ENCODE assay signal across 8 cellular contexts in genomic region chr3:42229942-42230688, GRCh38. TPM values are rescaled to one million over a fixed set of nuclear protein-coding genes. Genes with fewer than 3 reads are reported as not detected.
A peak's percentile ranks its signal among the peaks of the same experiment; 100 is the strongest.
DNase-seq lines count a peak whose midpoint lies in the region; ATAC-seq and TF ChIP-seq lines count a peak whose summit lies in the region.

No MANE protein-coding gene starts in this region.

- DNase-seq in A673 (ENCODE audit: low spot score): peak; percentile 52
- peak; percentile 30 for DNase-seq in GM12865 (ENCODE audit: low read depth)
- DNase-seq in Panc1 (ENCODE audit: low read depth, low spot score): no peak
- DNase-seq in erythroblast (lab: John Stamatoyannopoulos, UW): peak; percentile 8 to 26
- DNase-seq in pons (ENCODE audit: low spot score): peak; percentile 53
- no peak for DNase-seq in T-cell

- BruUV-seq in A673 (replicated peaks; lab: Mats Ljungman, UMichigan) (no TSS peak), Panc1 (replicated peaks; lab: Mats Ljungman, UMichigan) (no TSS peak)

- TF ChIP-seq POLR2A in erythroblast (IDR thresholded peaks at IDR 0.05; ENCODE audit: low read length): no peak

- H3K4me3 ChIP-seq in A673 (ENCODE audit: low read depth, low read length, poor library complexity, severe bottlenecking) (no peak overlapping the region), GM12865 (ENCODE audit: low read depth, low read length) (no peak overlapping the region), Panc1 (ENCODE audit: low read depth in 2 of 2, low read length in 2 of 2) (peak overlapping the region in 1 of 2 experiments; percentile 20; a peak in 1 of 4 replicates)

- no peaks in the 10 kb centered on the region for H3K9me3 Mint-ChIP-seq in T-cell

- no peaks in the 10 kb centered on the region for H3K36me3 ChIP-seq in A673 (ENCODE audit: insufficient read depth, low read length, poor library complexity, severe bottlenecking)
- H3K36me3 ChIP-seq in Panc1 (ENCODE audit: control insufficient read depth, insufficient read depth, low read length): no peaks in the 10 kb centered on the region

- in situ Hi-C loops in Panc1 (cut with HindIII; ENCODE audit: low pct_unique_long_range_greater_than_20kb, low sequenced_read_pairs): no loop called here

- peaks cover 7% of the 10 kb centered on the region for H3K36me3 Mint-ChIP-seq in T-cell

- H3K4me1 Mint-ChIP-seq in T-cell: no peaks in the 10 kb centered on the region

- peaks cover 12% of the 10 kb centered on the region in 2 donors for H3K27me3 Mint-ChIP-seq in T-cell

- H3K27ac ChIP-seq in A673 (ENCODE audit: low read depth, low read length, poor library complexity, severe bottlenecking): no peak overlapping the region
- no peak overlapping the region for H3K27ac ChIP-seq in Panc1 (ENCODE audit: low read length)

- no peak overlapping the region for H3K27ac Mint-ChIP-seq in T-cell

- H3K9me3 ChIP-seq in A673 (ENCODE audit: low read depth, low read length, poor library complexity, severe bottlenecking) (no peaks in the 10 kb centered on the region), Panc1 (ENCODE audit: control insufficient read depth, insufficient read depth, low read depth, low read length) (no peaks in the 10 kb centered on the region)

- CTCF ChIA-PET in A673 (lab: Charles Lee): interaction anchor here (0.6 to 1.7 kb wide), 2 partner anchors 213 to 222 kb away, joined by 7 to 10 read pairs; no protein-coding TSS in a partner anchor
- CTCF ChIA-PET in Panc1 (lab: Charles Lee): interaction anchor here (0.6 to 1.5 kb wide), 6 partner anchors 104 to 930 kb away, joined by 3 to 13 read pairs (median 8); no protein-coding TSS in a partner anchor
- CTCF ChIA-PET in T-cell (lab: Charles Lee): no interaction called here

- no peak overlapping the region for H3K4me3 Mint-ChIP-seq in T-cell

- POLR2A ChIA-PET in A673 (lab: Charles Lee; ENCODE audit: low non-redundant PET) (no interaction called here), Panc1 (lab: Charles Lee) (no interaction called here), T-cell (lab: Charles Lee) (no interaction called here)

- peak; percentile 47 for TF ChIP-seq CTCF in A673 (conservative IDR thresholded peaks at IDR 0.05; ENCODE audit: low read depth, low read length)
- peak; percentile 35 for TF ChIP-seq CTCF in GM12865 (IDR thresholded peaks at IDR 0.05; ENCODE audit: insufficient read depth, low read depth, low read length, missing control alignments)
- peak; percentile 71 for TF ChIP-seq CTCF in Panc1 (IDR thresholded peaks at IDR 0.05)

- H3K4me1 ChIP-seq in A673 (ENCODE audit: insufficient read depth, low read length, poor library complexity, severe bottlenecking) (no peaks in the 10 kb centered on the region), Panc1 (ENCODE audit: control insufficient read depth, insufficient read depth, low read length) (no peaks in the 10 kb centered on the region)

- ATAC-seq in Panc1: peak; percentile 82
- ATAC-seq in T-cell (replicated peaks in 1 of 4): no peak
- no peak for ATAC-seq in GM21528 (IDR thresholded peaks at IDR 0.05; ENCODE audit: low FRiP score, unreplicated experiment)
- no peak for ATAC-seq in HG03342 (IDR thresholded peaks at IDR 0.05; ENCODE audit: unreplicated experiment)

- H3K27me3 ChIP-seq in A673 (replicated peaks; ENCODE audit: insufficient read depth, low read depth, low read length, poor library complexity): no peaks in the 10 kb centered on the region
- no peaks in the 10 kb centered on the region for H3K27me3 ChIP-seq in Panc1 (ENCODE audit: control insufficient read depth, insufficient read depth, low read length)

- intact Hi-C loops in A673 (cut with micrococcal nuclease; ENCODE audit: unreplicated experiment): loop anchor here (1.0 kb wide), 1 partner anchor 213 kb away; no protein-coding TSS in a partner anchor
- intact Hi-C loops in Panc1 (cut with micrococcal nuclease; ENCODE audit: unreplicated experiment): loop anchor here (1.0 to 5.0 kb wide), 2 partner anchors 213 to 317 kb away; no protein-coding TSS in a partner anchor

RNA-seq across cellular contexts. Expression of gene CCK, which starts 35.9 kb away (rescaled TPM):
- total RNA-seq in A673 (2021) (18.4 and 19.6 TPM in 2 replicates), Panc1 (2021; ENCODE audit: unreplicated experiment) (not detected), T-cell (not detected)
- polyA plus RNA-seq in Panc1 (2012; ENCODE audit: insufficient read length): not detected

Comparison
In these comparisons a context has a peak if more than half of its experiments do, and no peak if none do; other contexts are left out.
1. DNase-seq: peak in A673 (single experiment), GM12865 (single experiment), erythroblast (2 of 2) and pons (single experiment); none in Panc1 (single experiment) and T-cell (0 of 34).
2. RNA of gene CCK, which starts 35.9 kb away (total RNA-seq): 18.4 to 19.6 TPM in A673; not detected in Panc1 (single experiment) and not detected in T-cell; every median in the first group is over 10 times any median in the second.
3. CTCF ChIA-PET loops: an anchor here in A673 (0.6 to 1.7 kb wide) and Panc1 (0.6 to 1.5 kb wide); none called in T-cell.
4. Peak in every context shown above with its lines, with median percentiles within 50 percentile points of each other: CTCF ChIP-seq.